Comparison of ENCODE assay signal across 12 cellular contexts in genomic region chr17:35896011-35896587, GRCh38. TPM values are rescaled to one million over a fixed set of nuclear protein-coding genes. Genes with fewer than 3 reads are reported as not detected.
DNase-seq lines count a peak whose midpoint lies in the region; TF ChIP-seq lines count a peak whose summit lies in the region.
"Had no signal": no experiment of that assay in that cellular context is flagged by ENCODE, and none has a peak within 500 bp of the region (broad histone marks: within the 10 kb centered on the region; RNA-seq: fewer than 3 reads in every experiment).

No MANE protein-coding gene starts in this region.

- no peak for TF ChIP-seq CTCF in HL-60 (IDR thresholded peaks at IDR 0.05; ENCODE audit: insufficient read depth, low read length)

- no peak overlapping the region for H2AFZ ChIP-seq in trophoblast cell (ENCODE audit: insufficient read depth, low read length, poor library complexity)

- H3K18ac ChIP-seq in trophoblast cell (ENCODE audit: low read length) = no peak overlapping the region

- no peak overlapping the region for H3K4ac ChIP-seq in trophoblast cell (ENCODE audit: low read depth, low read length)

- no peak overlapping the region for H3K4me2 ChIP-seq in trophoblast cell (ENCODE audit: low read length)

- H4K12ac ChIP-seq in trophoblast cell (ENCODE audit: low read depth, low read length) = no peak overlapping the region

- H3K27me3 ChIP-seq in HL-60 (ENCODE audit: insufficient read depth, poor library complexity, severe bottlenecking) (no peaks in the 10 kb centered on the region), trophoblast cell (ENCODE audit: insufficient read depth, low read length) (no peaks in the 10 kb centered on the region)
- H3K27me3 ChIP-seq: tibial artery had no signal

- H3K9me3 ChIP-seq in trophoblast cell (ENCODE audit: insufficient read depth, low read depth, low read length) = peaks cover 2% of the 10 kb centered on the region
- H3K9me3 ChIP-seq: tibial artery had no signal

- H3K79me1 ChIP-seq in trophoblast cell (ENCODE audit: low read length) = peaks cover 31% of the 10 kb centered on the region

- no CpG with 5 or more reads among the region's 10 CpGs for WGBS in trophoblast cell (ENCODE audit: extremely low coverage, insufficient coverage, insufficient read length)

- H3K9ac ChIP-seq in trophoblast cell (ENCODE audit: low read length) = no peak overlapping the region

- H2BK120ac ChIP-seq in trophoblast cell (ENCODE audit: insufficient read depth, low read length, poor library complexity) = peak overlapping the region; percentile 37

- H3K4me3 ChIP-seq in HL-60 (replicated peaks; ENCODE audit: insufficient read depth, low read length) (no peak overlapping the region), trophoblast cell (ENCODE audit: low read depth, low read length) (no peak overlapping the region)
- H3K4me3 ChIP-seq: tibial artery had no signal

- H2AK5ac ChIP-seq in trophoblast cell (ENCODE audit: low read length) = peak overlapping the region; percentile 3

- H3K4me1 ChIP-seq in trophoblast cell (ENCODE audit: control insufficient read depth in 1 of 2, insufficient read depth in 2 of 2, low read length in 2 of 2) = peaks cover 14 to 31% of the 10 kb centered on the region in 2 experiments

- H3K36me3 ChIP-seq in trophoblast cell (ENCODE audit: control insufficient read depth in 1 of 2, insufficient read depth in 2 of 2, low read length in 2 of 2) = no peaks in the 10 kb centered on the region
- H3K36me3 ChIP-seq: tibial artery had no signal

- DNase-seq in SIG-M5 treated with dmso at 0.1 percent for 504 hours (lab: John Stamatoyannopoulos, UW; ENCODE audit: unreplicated experiment) (peak; percentile 83), SIG-M5 (lab: John Stamatoyannopoulos, UW) (no peak), HL-60 (ENCODE audit: low read depth in 1 of 2, low spot score in 1 of 2) (peak; percentile 91), trophoblast cell (no peak), iPS-NIHi7 (ENCODE audit: extremely low spot score) (no peak), amygdala (lab: John Stamatoyannopoulos, UW) (no peak), AG20443 (ENCODE audit: low spot score) (no peak)
- DNase-seq in activated CD8-positive, alpha-beta memory T cell treated with anti-CD3 and anti-CD28 coated beads, Interleukin-2, amount 50 U/mL, for 4 hours = peak; percentile 46
- DNase-seq: 8988T, foreskin fibroblast, NCI-H526 had no signal

- no peak overlapping the region for H2BK5ac ChIP-seq in trophoblast cell (ENCODE audit: low read depth, low read length, poor library complexity)

- no peaks in the 10 kb centered on the region for H3K79me2 ChIP-seq in trophoblast cell (ENCODE audit: control insufficient read depth, insufficient read depth, low read length, poor library complexity)

- no peak overlapping the region for H4K8ac ChIP-seq in trophoblast cell (ENCODE audit: low read depth, low read length)

- peak overlapping the region; percentile 47 for H2BK12ac ChIP-seq in trophoblast cell (ENCODE audit: low read length)

- H3K23ac ChIP-seq in trophoblast cell (ENCODE audit: low read length) = no peak overlapping the region

- H4K91ac ChIP-seq in trophoblast cell (ENCODE audit: low read depth, low read length) = peak overlapping the region; percentile 32

- peak overlapping the region; percentile 87 for H3K27ac ChIP-seq in HL-60 (replicated peaks)
- H3K27ac ChIP-seq in trophoblast cell (ENCODE audit: low read depth, low read length) = no peak overlapping the region
- H3K27ac ChIP-seq: tibial artery had no signal

- H3K14ac ChIP-seq in trophoblast cell (ENCODE audit: low read length) = no peak overlapping the region

RNA-seq across cellular contexts. Expression of gene CCL5, which starts 15.9 kb away (rescaled TPM):
- polyA plus RNA-seq in trophoblast cell (2013) = 1.3 and 1.7 TPM in 2 replicates

RNA-seq across cellular contexts. Expression of gene HEATR9, which starts 27.4 kb away (rescaled TPM):
- polyA plus RNA-seq in trophoblast cell (2013) = 0.04 TPM in 1 of 2 replicates, not detected in the other

RNA-seq across cellular contexts. Expression of gene RDM1, which starts 34.5 kb away (rescaled TPM):
- 1.2 TPM in 2 replicates for polyA plus RNA-seq in trophoblast cell (2013)

RNA-seq across cellular contexts. Expression of gene LYZL6, which starts 47.4 kb away (rescaled TPM):
- polyA plus RNA-seq in trophoblast cell (2013) = not detected in 2 replicates

Comparison
In these comparisons a context has a peak if more than half of its experiments do, and no peak if none do; other contexts are left out.
1. DNase-seq: peak in SIG-M5 treated with dmso at 0.1 percent for 504 hours (single experiment), HL-60 (2 of 2) and activated CD8-positive, alpha-beta memory T cell treated with anti-CD3 and anti-CD28 coated beads, Interleukin-2, amount 50 U/mL, for 4 hours (single experiment); none in SIG-M5 (single experiment), trophoblast cell (0 of 2), iPS-NIHi7 (single experiment), amygdala (0 of 56) and AG20443 (single experiment).